In the genomic region with DNA sequence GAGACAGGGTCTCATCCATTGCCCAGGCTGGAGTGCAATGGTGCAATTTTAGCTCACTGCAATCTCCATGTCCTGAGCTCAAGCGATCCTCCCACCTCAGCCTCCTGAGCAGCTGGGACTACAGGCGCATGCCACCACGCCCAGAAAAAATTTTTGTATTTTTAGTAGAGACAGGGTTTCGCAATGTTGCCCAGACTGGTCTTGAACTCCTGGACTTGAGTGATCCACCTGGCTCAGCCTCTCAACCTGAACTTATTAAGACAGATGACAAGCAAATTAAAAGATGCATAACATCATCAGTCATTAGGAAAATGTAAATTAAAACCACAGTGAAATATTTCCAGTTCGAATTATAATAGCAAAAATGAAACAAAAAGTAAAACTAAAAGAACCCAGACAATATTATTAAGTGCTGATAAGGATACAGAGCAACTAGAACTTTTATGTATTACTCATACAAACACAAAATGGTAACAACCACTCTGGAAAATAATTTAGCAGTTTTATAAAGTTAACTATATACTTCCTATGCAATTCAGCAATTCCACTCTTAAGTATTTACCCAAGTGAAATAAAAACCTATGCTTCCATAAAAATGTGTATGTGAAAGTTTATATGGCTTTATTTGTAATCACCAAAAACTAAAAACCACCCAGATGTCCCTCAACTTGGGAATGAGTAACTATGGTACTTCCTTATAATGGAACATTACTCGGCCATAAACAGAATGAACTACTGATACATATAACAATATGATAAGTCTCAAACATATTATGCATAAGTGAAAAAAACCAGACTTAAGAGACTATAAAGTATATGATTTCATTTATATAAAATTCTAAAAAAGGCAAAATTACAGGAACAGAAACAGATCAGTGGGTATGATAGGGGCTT, we compare ENCODE assay signal across 26 cellular contexts. TPM values are rescaled to one million over a fixed set of nuclear protein-coding genes. Genes with fewer than 3 reads are reported as not detected.
DNase-seq lines count a peak whose midpoint lies in the region; ATAC-seq, FAIRE-seq and TF ChIP-seq lines count a peak whose summit lies in the region.
"Had no signal": no experiment of that assay in that cellular context is flagged by ENCODE, and none has a peak within 500 bp of the region (broad histone marks: within the 10 kb centered on the region; RNA-seq: fewer than 3 reads in every experiment).

No MANE protein-coding gene starts in this region.

- no peak for TF ChIP-seq CTCF in natural killer cell (IDR thresholded peaks at IDR 0.05)
- no peak for TF ChIP-seq CTCF in sigmoid colon (IDR thresholded peaks at IDR 0.05)

- peak; percentile 51 for ATAC-seq in activated CD8-positive, alpha-beta memory T cell treated with anti-CD3 and anti-CD28 coated beads, Interleukin-2, amount 10 ng/mL, durations not matched to agents 7 days and 5 days
- ATAC-seq in activated T-helper 17 cell treated with anti-CD3 and anti-CD28 coated beads, Interleukin-2, amount 50 U/mL, for 72 hours (replicated peaks) = peak; percentile 26
- ATAC-seq in natural killer cell (peak; percentile 44 to 63 (median 44)), HG02870 (IDR thresholded peaks at IDR 0.05; ENCODE audit: unreplicated experiment) (no peak), GM18909 (IDR thresholded peaks at IDR 0.05; ENCODE audit: poor library complexity, unreplicated experiment) (no peak)
- ATAC-seq: gastrocnemius medialis had no signal

- no peaks in the 10 kb centered on the region for H3K27me3 ChIP-seq in sigmoid colon
- H3K27me3 ChIP-seq: ascending aorta; BLaER1 treated with 17β-estradiol and CSF1 and Interleukin-3, amounts not matched to agents 10 nM and 100 nM; esophagus muscularis mucosa; gastrocnemius medialis; SJCRH30; uterus had no signal

- peak overlapping the region; percentile 56 for H3K27ac Mint-ChIP-seq in activated CD8-positive, alpha-beta memory T cell treated with anti-CD3 and anti-CD28 coated beads, Interleukin-2, amount 10 ng/mL, durations not matched to agents 7 days and 5 days
- H3K27ac Mint-ChIP-seq in activated T-helper 17 cell treated with anti-CD3 and anti-CD28 coated beads, Interleukin-2, amount 50 U/mL, for 72 hours = no peak overlapping the region
- peak overlapping the region; percentile 62 to 70 for H3K27ac Mint-ChIP-seq in natural killer cell
- H3K27ac Mint-ChIP-seq: T-helper 1 cell treated with Interleukin-12 subunit alpha and Interleukin-12 subunit beta and Interleukin-4 antibody, amounts not matched to agents 30 μg/mL and 1 μg/mL, for 36 hours had no signal

- H3K9me3 ChIP-seq in sigmoid colon = no peaks in the 10 kb centered on the region
- H3K9me3 ChIP-seq: esophagus muscularis mucosa, gastrocnemius medialis, SJCRH30, uterus had no signal

- intact Hi-C loops in natural killer cell (cut with micrococcal nuclease) = no loop called here
- intact Hi-C loops in sigmoid colon (cut with DNase I) = no loop called here

- peaks cover 29% of the 10 kb centered on the region for H3K4me1 Mint-ChIP-seq in activated CD8-positive, alpha-beta memory T cell treated with anti-CD3 and anti-CD28 coated beads, Interleukin-2, amount 10 ng/mL, durations not matched to agents 7 days and 5 days
- peaks cover 17% of the 10 kb centered on the region for H3K4me1 Mint-ChIP-seq in activated T-helper 17 cell treated with anti-CD3 and anti-CD28 coated beads, Interleukin-2, amount 50 U/mL, for 72 hours
- peaks cover 44 to 47% of the 10 kb centered on the region in 2 donors for H3K4me1 Mint-ChIP-seq in natural killer cell

- H3K27ac ChIP-seq in sigmoid colon = no peak overlapping the region
- H3K27ac ChIP-seq: ascending aorta; BLaER1 treated with 17β-estradiol and CSF1 and Interleukin-3, amounts not matched to agents 10 nM and 100 nM; esophagus muscularis mucosa; gastrocnemius medialis; GM23248; PC-9; SJCRH30; uterus; WERI-Rb-1 had no signal

- peaks cover 0 to 5% (median 0%) of the 10 kb centered on the region in 4 donors for H3K4me1 ChIP-seq in sigmoid colon
- H3K4me1 ChIP-seq: ascending aorta, SJCRH30, uterus had no signal

- H3K4me3 Mint-ChIP-seq in activated CD8-positive, alpha-beta memory T cell treated with anti-CD3 and anti-CD28 coated beads, Interleukin-2, amount 10 ng/mL, durations not matched to agents 7 days and 5 days = peak overlapping the region; percentile 48
- peak overlapping the region; percentile 55 for H3K4me3 Mint-ChIP-seq in activated T-helper 17 cell treated with anti-CD3 and anti-CD28 coated beads, Interleukin-2, amount 50 U/mL, for 72 hours
- no peak overlapping the region for H3K4me3 Mint-ChIP-seq in natural killer cell
- H3K4me3 Mint-ChIP-seq: T-helper 1 cell treated with Interleukin-12 subunit alpha and Interleukin-12 subunit beta and Interleukin-4 antibody, amounts not matched to agents 30 μg/mL and 1 μg/mL, for 36 hours had no signal

- H3K9me3 Mint-ChIP-seq in activated CD8-positive, alpha-beta memory T cell treated with anti-CD3 and anti-CD28 coated beads, Interleukin-2, amount 10 ng/mL, durations not matched to agents 7 days and 5 days (ENCODE audit: low read depth) = peaks cover 9% of the 10 kb centered on the region
- peaks cover 9% of the 10 kb centered on the region for H3K9me3 Mint-ChIP-seq in activated T-helper 17 cell treated with anti-CD3 and anti-CD28 coated beads, Interleukin-2, amount 50 U/mL, for 72 hours
- peaks cover 6 to 7% of the 10 kb centered on the region in 2 donors for H3K9me3 Mint-ChIP-seq in natural killer cell

- H3K36me3 Mint-ChIP-seq in activated CD8-positive, alpha-beta memory T cell treated with anti-CD3 and anti-CD28 coated beads, Interleukin-2, amount 10 ng/mL, durations not matched to agents 7 days and 5 days = peaks cover 51% of the 10 kb centered on the region
- peaks cover 66% of the 10 kb centered on the region for H3K36me3 Mint-ChIP-seq in activated T-helper 17 cell treated with anti-CD3 and anti-CD28 coated beads, Interleukin-2, amount 50 U/mL, for 72 hours (ENCODE audit: low read depth)
- H3K36me3 Mint-ChIP-seq in natural killer cell = peaks cover 19% of the 10 kb centered on the region

- no peak for TF ChIP-seq POLR2A in sigmoid colon (IDR thresholded peaks at IDR 0.05)

- H3K27me3 Mint-ChIP-seq in activated CD8-positive, alpha-beta memory T cell treated with anti-CD3 and anti-CD28 coated beads, Interleukin-2, amount 10 ng/mL, durations not matched to agents 7 days and 5 days = no peaks in the 10 kb centered on the region
- H3K27me3 Mint-ChIP-seq in activated T-helper 17 cell treated with anti-CD3 and anti-CD28 coated beads, Interleukin-2, amount 50 U/mL, for 72 hours = no peaks in the 10 kb centered on the region
- H3K27me3 Mint-ChIP-seq in natural killer cell (ENCODE audit: low read depth in 2 of 2) = no peaks in the 10 kb centered on the region
- H3K27me3 Mint-ChIP-seq: naive B cell had no signal

- no peaks in the 10 kb centered on the region for H3K36me3 ChIP-seq in sigmoid colon
- H3K36me3 ChIP-seq: gastrocnemius medialis, SJCRH30, uterus, WERI-Rb-1 had no signal

- no peak for DNase-seq in activated CD8-positive, alpha-beta memory T cell treated with anti-CD3 and anti-CD28 coated beads, Interleukin-2, amount 10 ng/mL, durations not matched to agents 7 days and 5 days
- no peak for DNase-seq in activated CD8-positive, alpha-beta memory T cell treated with anti-CD3 and anti-CD28 coated beads, Interleukin-2, amount 50 U/mL, for 4 hours
- DNase-seq in GM19239 (ENCODE audit: insufficient read length, low spot score) = no peak
- DNase-seq in natural killer cell = no peak
- DNase-seq in sigmoid colon = no peak
- DNase-seq: activated gamma-delta T cell, gastrocnemius medialis, GF-D8, GM23248, KBM-7, kidney glomerular epithelial cell, mammary epithelial cell, naive B cell, NCI-H187, NCI-H774, PC-9, SJCRH30, uterus, WERI-Rb-1 had no signal

- FAIRE-seq in GM19239 (lab: Jason Lieb, UNC) = peak; percentile 82

- TF ChIP-seq EP300 in sigmoid colon (IDR thresholded peaks at IDR 0.05) = no peak

- no peak overlapping the region for H3K4me3 ChIP-seq in sigmoid colon
- H3K4me3 ChIP-seq: ascending aorta; BLaER1 treated with 17β-estradiol and CSF1 and Interleukin-3, amounts not matched to agents 10 nM and 100 nM; esophagus muscularis mucosa; gastrocnemius medialis; GM23248; PC-9; SJCRH30; uterus had no signal

- WGBS in sigmoid colon, 2 donors = 87 to 92% methylated on average over 6 of the region's 6 CpGs

- CTCF ChIA-PET in activated CD8-positive, alpha-beta memory T cell treated with anti-CD3 and anti-CD28 coated beads, Interleukin-2, amount 10 ng/mL, durations not matched to agents 7 days and 5 days (lab: Charles Lee) = no interaction called here

RNA-seq across cellular contexts. Expression of gene ZFAND4, which starts 15.3 kb away (rescaled TPM):
- 10 to 100 TPM; 15.7 to 21.1 TPM for total RNA-seq in activated CD8-positive, alpha-beta memory T cell treated with anti-CD3 and anti-CD28 coated beads, Interleukin-2, amount 10 ng/mL, durations not matched to agents 7 days and 5 days
- 10 to 100 TPM in 1 of 2 donors, 1 to 10 TPM in 1; 7.2 to 16.4 TPM for total RNA-seq in activated T-helper 17 cell treated with anti-CD3 and anti-CD28 coated beads, Interleukin-2, amount 50 U/mL, for 72 hours
- total RNA-seq in natural killer cell (10 to 100 TPM; 27.9 to 35.1 (median 32.1) TPM), sigmoid colon (10 to 100 TPM; 13.9 to 24.2 (median 17.9) TPM)
- polyA plus RNA-seq in sigmoid colon = 1 to 10 TPM; 4.2 to 6.0 (median 4.8) TPM

Comparison
In these comparisons a context has a peak if more than half of its experiments do, and no peak if none do; other contexts are left out.
1. ATAC-seq: peak in activated CD8-positive, alpha-beta memory T cell treated with anti-CD3 and anti-CD28 coated beads, Interleukin-2, amount 10 ng/mL, durations not matched to agents 7 days and 5 days (single experiment), activated T-helper 17 cell treated with anti-CD3 and anti-CD28 coated beads, Interleukin-2, amount 50 U/mL, for 72 hours (single experiment) and natural killer cell (3 of 3); none in HG02870 (single experiment) and GM18909 (single experiment).